In genomic region chr2:217970206-217970605, GRCh38 we compare ENCODE assay signal across 23 cellular contexts. TPM values are rescaled to one million over a fixed set of nuclear protein-coding genes. Genes with fewer than 3 reads are reported as not detected.
DNase-seq lines count a peak whose midpoint lies in the region; ATAC-seq and TF ChIP-seq lines count a peak whose summit lies in the region.
"Had no signal": no experiment of that assay in that cellular context is flagged by ENCODE, and none has a peak within 500 bp of the region (broad histone marks: within the 10 kb centered on the region; RNA-seq: fewer than 3 reads in every experiment).

No MANE protein-coding gene starts in this region.

- DNase-seq in HCEC 1CT (peak; percentile 25), fibroblast of gingiva (ENCODE audit: low read depth) (peak; percentile 63), upper lobe of right lung (no peak), stomach (no peak)
- DNase-seq in activated T-helper 1 cell treated with anti-CD3 and anti-CD28 coated beads, Interleukin-12 subunit alpha, Interleukin-12 subunit beta, Interleukin-2, Interleukin-4 antibody, amounts not matched to agents 30 ng/mL and 10 ng/mL and 1 ng/mL, durations not matched to agents 14 hours and 24 hours and 36 hours (ENCODE audit: low spot score), result no peak
- DNase-seq: Caco-2; CD4-positive, alpha-beta T cell; DMS 273 treated with DMSO at 0.1 percent for 48 hours; DMS79 treated with DMSO at 0.1 percent for 48 hours; NCI-H1417 treated with DMSO at 0.1 percent for 48 hours; NCI-H187; NCI-H446; NCI-H526 treated with DMSO at 0.1 percent for 48 hours had no signal

- intact Hi-C loops in activated T-helper 1 cell treated with anti-CD3 and anti-CD28 coated beads, Interleukin-12 subunit alpha, Interleukin-12 subunit beta, Interleukin-2, Interleukin-4 antibody, amounts not matched to agents 30 ng/mL and 10 ng/mL and 1 ng/mL, durations not matched to agents 14 hours and 24 hours and 36 hours (cut with micrococcal nuclease), result no loop called here
- intact Hi-C loops in upper lobe of right lung (cut with DNase I) (no loop called here), stomach (cut with DNase I; ENCODE audit: low total_unique reads) (no loop called here)

- TF ChIP-seq EP300 in stomach (IDR thresholded peaks at IDR 0.05), result no peak

- ATAC-seq in HG03045 (IDR thresholded peaks at IDR 0.05; ENCODE audit: unreplicated experiment), result no peak
- ATAC-seq in upper lobe of right lung, result no peak
- ATAC-seq: A549, GM12878, GM23338, HCT116, Right ventricle myocardium inferior had no signal

- no peaks in the 10 kb centered on the region for H3K36me3 Mint-ChIP-seq in activated T-helper 1 cell treated with anti-CD3 and anti-CD28 coated beads, Interleukin-12 subunit alpha, Interleukin-12 subunit beta, Interleukin-2, Interleukin-4 antibody, amounts not matched to agents 30 ng/mL and 10 ng/mL and 1 ng/mL, durations not matched to agents 14 hours and 24 hours and 36 hours (ENCODE audit: low read depth)

- H3K27ac ChIP-seq in muscle layer of duodenum (ENCODE audit: low read length) (peak overlapping the region; percentile 3), upper lobe of right lung (no peak overlapping the region), stomach (peak overlapping the region in 1 of 5 donors; percentile 7)
- H3K27ac ChIP-seq: A549, BLaER1, SJSA1 had no signal

- no peaks in the 10 kb centered on the region for H3K4me1 Mint-ChIP-seq in activated T-helper 1 cell treated with anti-CD3 and anti-CD28 coated beads, Interleukin-12 subunit alpha, Interleukin-12 subunit beta, Interleukin-2, Interleukin-4 antibody, amounts not matched to agents 30 ng/mL and 10 ng/mL and 1 ng/mL, durations not matched to agents 14 hours and 24 hours and 36 hours (ENCODE audit: low read depth)
- H3K4me1 Mint-ChIP-seq: IgD-negative memory B cell had no signal

- H3K9me3 Mint-ChIP-seq in activated T-helper 1 cell treated with anti-CD3 and anti-CD28 coated beads, Interleukin-12 subunit alpha, Interleukin-12 subunit beta, Interleukin-2, Interleukin-4 antibody, amounts not matched to agents 30 ng/mL and 10 ng/mL and 1 ng/mL, durations not matched to agents 14 hours and 24 hours and 36 hours, result no peaks in the 10 kb centered on the region
- H3K9me3 Mint-ChIP-seq: CD4-positive, alpha-beta T cell; GM23338 had no signal

- no peak for TF ChIP-seq POLR2A in stomach (IDR thresholded peaks at IDR 0.05)

- peaks cover 11 to 38% of the 10 kb centered on the region in 2 donors for H3K4me1 ChIP-seq in muscle layer of duodenum (ENCODE audit: control insufficient read depth in 1 of 2, insufficient read depth in 2 of 2, low read length in 2 of 2)
- peaks cover 24% of the 10 kb centered on the region for H3K4me1 ChIP-seq in upper lobe of right lung
- H3K4me1 ChIP-seq in stomach, result peaks cover 19 to 64% (median 39%) of the 10 kb centered on the region in 4 donors

- no peak overlapping the region for H3K4me3 Mint-ChIP-seq in activated T-helper 1 cell treated with anti-CD3 and anti-CD28 coated beads, Interleukin-12 subunit alpha, Interleukin-12 subunit beta, Interleukin-2, Interleukin-4 antibody, amounts not matched to agents 30 ng/mL and 10 ng/mL and 1 ng/mL, durations not matched to agents 14 hours and 24 hours and 36 hours
- H3K4me3 Mint-ChIP-seq: CD4-positive, alpha-beta T cell; GM23338; IgD-negative memory B cell had no signal

- no peak overlapping the region for H3K27ac Mint-ChIP-seq in activated T-helper 1 cell treated with anti-CD3 and anti-CD28 coated beads, Interleukin-12 subunit alpha, Interleukin-12 subunit beta, Interleukin-2, Interleukin-4 antibody, amounts not matched to agents 30 ng/mL and 10 ng/mL and 1 ng/mL, durations not matched to agents 14 hours and 24 hours and 36 hours
- H3K27ac Mint-ChIP-seq: CD4-positive, alpha-beta T cell; GM23338; IgD-negative memory B cell had no signal

- H3K9me3 ChIP-seq in muscle layer of duodenum (ENCODE audit: control insufficient read depth in 1 of 2, low read length in 2 of 2) (no peaks in the 10 kb centered on the region), upper lobe of right lung (no peaks in the 10 kb centered on the region), stomach (no peaks in the 10 kb centered on the region)
- H3K9me3 ChIP-seq: Caco-2, SJSA1 had no signal

- no peak for TF ChIP-seq CTCF in upper lobe of right lung (IDR thresholded peaks at IDR 0.05)
- no peak for TF ChIP-seq CTCF in stomach (IDR thresholded peaks at IDR 0.05)

- no peaks in the 10 kb centered on the region for H3K27me3 ChIP-seq in muscle layer of duodenum (ENCODE audit: low read depth, low read length)
- H3K27me3 ChIP-seq in upper lobe of right lung, result no peaks in the 10 kb centered on the region
- H3K27me3 ChIP-seq in stomach, result no peaks in the 10 kb centered on the region
- H3K27me3 ChIP-seq: BLaER1, SJSA1 had no signal

- peaks cover 12% of the 10 kb centered on the region for H3K27me3 Mint-ChIP-seq in activated T-helper 1 cell treated with anti-CD3 and anti-CD28 coated beads, Interleukin-12 subunit alpha, Interleukin-12 subunit beta, Interleukin-2, Interleukin-4 antibody, amounts not matched to agents 30 ng/mL and 10 ng/mL and 1 ng/mL, durations not matched to agents 14 hours and 24 hours and 36 hours (ENCODE audit: insufficient read depth)

- no peaks in the 10 kb centered on the region for H3K36me3 ChIP-seq in muscle layer of duodenum (ENCODE audit: control insufficient read depth in 1 of 2, insufficient read depth in 2 of 2, low read length in 2 of 2)
- H3K36me3 ChIP-seq in upper lobe of right lung, result no peaks in the 10 kb centered on the region
- H3K36me3 ChIP-seq in stomach, result no peaks in the 10 kb centered on the region
- H3K36me3 ChIP-seq: SJSA1 had no signal

- no peak overlapping the region for H3K4me3 ChIP-seq in muscle layer of duodenum (ENCODE audit: low read depth in 1 of 2, low read length in 2 of 2)
- H3K4me3 ChIP-seq in upper lobe of right lung, result no peak overlapping the region
- H3K4me3 ChIP-seq in stomach, result no peak overlapping the region
- H3K4me3 ChIP-seq: A549, BLaER1, GM12878, GM23338, SJSA1 had no signal

RNA-seq across cellular contexts. Expression of gene TNS1, which starts 32.6 kb away (rescaled TPM):
- 0.41 and 1.1 TPM in 2 replicates for total RNA-seq in activated T-helper 1 cell treated with anti-CD3 and anti-CD28 coated beads, Interleukin-12 subunit alpha, Interleukin-12 subunit beta, Interleukin-2, Interleukin-4 antibody, amounts not matched to agents 30 ng/mL and 10 ng/mL and 1 ng/mL, durations not matched to agents 14 hours and 24 hours and 36 hours
- total RNA-seq in upper lobe of right lung, result 669 TPM
- 100 to 1,000 TPM; 145 to 682 (median 198) TPM for total RNA-seq in stomach
- 10 to 100 TPM; 18.5 to 44.9 (median 33.2) TPM for polyA plus RNA-seq in stomach
- polyA plus RNA-seq: IgD-negative memory B cell had no signal

Comparison
In these comparisons a context has a peak if more than half of its experiments do, and no peak if none do; other contexts are left out.
1. DNase-seq: peak in HCEC 1CT (single experiment) and fibroblast of gingiva (single experiment); none in activated T-helper 1 cell treated with anti-CD3 and anti-CD28 coated beads, Interleukin-12 subunit alpha, Interleukin-12 subunit beta, Interleukin-2, Interleukin-4 antibody, amounts not matched to agents 30 ng/mL and 10 ng/mL and 1 ng/mL, durations not matched to agents 14 hours and 24 hours and 36 hours (single experiment), upper lobe of right lung (single experiment) and stomach (single experiment).
2. RNA of gene TNS1, which starts 32.6 kb away (total RNA-seq): 669 TPM in upper lobe of right lung (single experiment) and 145 to 682 TPM in stomach; 0.41 to 1.1 TPM in activated T-helper 1 cell treated with anti-CD3 and anti-CD28 coated beads, Interleukin-12 subunit alpha, Interleukin-12 subunit beta, Interleukin-2, Interleukin-4 antibody, amounts not matched to agents 30 ng/mL and 10 ng/mL and 1 ng/mL, durations not matched to agents 14 hours and 24 hours and 36 hours; every median in the first group is over 10 times any median in the second.